In the genomic region with DNA sequence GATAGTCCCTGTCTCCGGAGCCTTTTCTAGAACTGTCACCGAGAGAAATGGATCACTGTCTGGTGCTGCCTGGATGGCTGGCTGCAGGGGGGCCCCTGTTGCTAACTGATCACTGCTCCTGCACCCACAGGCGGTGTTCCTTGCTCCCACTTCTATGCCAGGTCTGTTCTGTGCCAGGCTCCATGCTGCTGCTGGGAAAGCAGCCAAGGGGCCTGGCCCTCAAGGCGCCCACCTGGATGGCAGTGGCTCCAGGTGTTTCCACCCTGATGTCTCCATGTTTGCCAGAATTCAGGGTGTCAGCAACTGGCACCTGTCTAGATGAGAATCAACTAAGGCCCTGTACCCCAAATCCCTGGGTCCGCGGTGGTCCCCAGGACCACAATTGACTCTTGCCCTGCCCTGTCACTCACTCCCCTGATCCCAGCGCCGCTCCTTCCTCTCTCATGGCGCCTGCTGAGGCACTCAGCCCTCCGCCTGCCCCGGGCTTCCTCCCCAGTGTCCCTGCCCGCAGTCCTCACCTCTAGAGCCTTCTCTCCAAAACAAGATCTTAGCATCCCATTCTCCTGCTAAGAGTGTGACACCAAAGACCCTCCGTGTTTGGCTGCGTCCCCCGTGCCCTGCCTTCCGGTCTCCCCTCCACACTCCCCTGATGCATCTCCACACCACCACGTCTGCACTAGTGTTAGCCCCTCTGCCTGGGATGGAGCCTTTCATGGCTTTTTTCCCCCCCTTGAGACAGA, we compare ENCODE assay signal across 15 cellular contexts.
"Had no signal": no experiment of that assay in that cellular context is flagged by ENCODE, and none has a peak within 500 bp of the region (broad histone marks: within the 10 kb centered on the region; RNA-seq: fewer than 3 reads in every experiment).

No MANE protein-coding gene starts in this region.

- H3K9me3 Mint-ChIP-seq: activated CD4-positive, alpha-beta memory T cell treated with anti-CD3 and anti-CD28 coated beads, Interleukin-2, amount 10 ng/mL, durations not matched to agents 7 days and 5 days; activated naive CD4-positive, alpha-beta T cell treated with anti-CD3 and anti-CD28 coated beads for 36 hours; naive thymus-derived CD4-positive, alpha-beta T cell; stimulated activated naive CD8-positive, alpha-beta T cell treated with anti-CD3 and anti-CD28 coated beads, Interleukin-15, Interleukin-2, amounts not matched to agents 100 ng/mL and 50 ng/mL, for 24 hours had no signal

- DNase-seq: activated CD4-positive, alpha-beta memory T cell treated with anti-CD3 and anti-CD28 coated beads, Interleukin-2, amount 10 ng/mL, durations not matched to agents 7 days and 5 days; activated CD4-positive, alpha-beta T cell treated with anti-CD3 and anti-CD28 coated beads for 36 hours; activated naive CD4-positive, alpha-beta T cell treated with anti-CD3 and anti-CD28 coated beads for 36 hours; caudate nucleus; cortex of kidney; effector CD8-positive, alpha-beta T cell; left cardiac atrium; naive thymus-derived CD4-positive, alpha-beta T cell; occipital lobe; psoas muscle; stimulated activated CD4-positive, alpha-beta T cell treated with anti-CD3 and anti-CD28 coated beads, Interleukin-2, amount 100 ng/mL, for 48 hours; stimulated activated CD8-positive, alpha-beta memory T cell treated with anti-CD3 and anti-CD28 coated beads, Interleukin-4, amount 100 ng/mL, for 48 hours; T-helper 9 cell; testis had no signal

- ATAC-seq: activated CD4-positive, alpha-beta T cell treated with anti-CD3 and anti-CD28 coated beads for 36 hours; left cardiac atrium; naive thymus-derived CD4-positive, alpha-beta T cell; psoas muscle had no signal

- H3K36me3 Mint-ChIP-seq: naive thymus-derived CD4-positive, alpha-beta T cell had no signal

- H3K4me3 Mint-ChIP-seq: activated CD4-positive, alpha-beta memory T cell treated with anti-CD3 and anti-CD28 coated beads, Interleukin-2, amount 10 ng/mL, durations not matched to agents 7 days and 5 days; activated CD4-positive, alpha-beta T cell treated with anti-CD3 and anti-CD28 coated beads for 36 hours; activated naive CD4-positive, alpha-beta T cell treated with anti-CD3 and anti-CD28 coated beads for 36 hours; naive thymus-derived CD4-positive, alpha-beta T cell; stimulated activated naive CD8-positive, alpha-beta T cell treated with anti-CD3 and anti-CD28 coated beads, Interleukin-15, Interleukin-2, amounts not matched to agents 100 ng/mL and 50 ng/mL, for 24 hours had no signal

- H3K4me1 Mint-ChIP-seq: activated CD4-positive, alpha-beta memory T cell treated with anti-CD3 and anti-CD28 coated beads, Interleukin-2, amount 10 ng/mL, durations not matched to agents 7 days and 5 days; activated CD4-positive, alpha-beta T cell treated with anti-CD3 and anti-CD28 coated beads for 36 hours; naive thymus-derived CD4-positive, alpha-beta T cell had no signal

- H3K27ac Mint-ChIP-seq: activated CD4-positive, alpha-beta memory T cell treated with anti-CD3 and anti-CD28 coated beads, Interleukin-2, amount 10 ng/mL, durations not matched to agents 7 days and 5 days; activated CD4-positive, alpha-beta T cell treated with anti-CD3 and anti-CD28 coated beads for 36 hours; activated naive CD4-positive, alpha-beta T cell treated with anti-CD3 and anti-CD28 coated beads for 36 hours; stimulated activated naive CD8-positive, alpha-beta T cell treated with anti-CD3 and anti-CD28 coated beads, Interleukin-15, Interleukin-2, amounts not matched to agents 100 ng/mL and 50 ng/mL, for 24 hours had no signal
